8 cellular contexts compared by ENCODE assay signal in the genomic region with DNA sequence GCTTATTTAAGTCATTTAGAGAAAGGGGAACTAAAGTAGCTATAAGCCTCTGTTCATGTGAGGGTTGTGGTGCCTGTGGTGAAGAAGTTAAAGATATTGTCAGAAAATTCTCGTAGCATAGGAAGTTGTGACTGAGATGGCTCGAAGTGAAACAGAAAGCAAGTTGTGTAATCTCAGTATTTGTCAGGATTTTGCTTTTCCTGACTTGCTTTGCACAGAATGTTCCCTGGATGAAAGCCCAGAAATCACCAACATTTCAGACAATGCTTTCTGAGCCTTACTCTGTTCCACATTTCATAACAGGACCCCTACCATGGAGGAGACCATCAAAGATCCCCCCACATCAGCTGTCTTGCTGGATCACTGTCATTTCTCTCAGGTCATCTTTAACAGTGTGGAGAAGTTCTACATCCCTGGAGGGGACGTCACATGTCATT. TPM values are rescaled to one million over a fixed set of nuclear protein-coding genes. Genes with fewer than 3 reads are reported as not detected.
DNase-seq lines count a peak whose midpoint lies in the region; ATAC-seq lines count a peak whose summit lies in the region.

No MANE protein-coding gene starts in this region.

- no peaks in the 10 kb centered on the region for H3K27me3 Mint-ChIP-seq in stimulated activated naive B cell treated with anti-CD40 and anti-IgM and Interleukin-4, amounts not matched to agents 10 μg/mL and 1 μg/mL and 100 μg/mL, for 72 hours

- DNase-seq in G401 (ENCODE audit: low spot score) (peak; percentile 40), KG1 (lab: John Stamatoyannopoulos, UW) (peak; percentile 44), adipocyte (ENCODE audit: low read depth) (peak; percentile 95), hepatic stellate cell (ENCODE audit: low spot score) (peak; percentile 41), NCI-H187 treated with DMSO at 0.1 percent for 48 hours (lab: John Stamatoyannopoulos, UW) (no peak), NCI-H2171 (lab: John Stamatoyannopoulos, UW) (no peak)
- DNase-seq in stimulated activated naive B cell treated with anti-CD40 and anti-IgM and Interleukin-4, amounts not matched to agents 10 μg/mL and 1 μg/mL and 100 μg/mL, for 72 hours: peak; percentile 26

- H3K27ac Mint-ChIP-seq in stimulated activated naive B cell treated with anti-CD40 and anti-IgM and Interleukin-4, amounts not matched to agents 10 μg/mL and 1 μg/mL and 100 μg/mL, for 72 hours: peak overlapping the region; percentile 59

- in situ Hi-C loops in G401 (cut with HindIII; ENCODE audit: low sequenced_read_pairs): no loop called here

- no peaks in the 10 kb centered on the region for H3K9me3 ChIP-seq in adipocyte (ENCODE audit: control insufficient read depth, low read length)

- H3K4me1 ChIP-seq in adipocyte (ENCODE audit: control insufficient read depth, insufficient read depth, low read length): peaks cover 42% of the 10 kb centered on the region

- no peaks in the 10 kb centered on the region for H3K9me3 Mint-ChIP-seq in stimulated activated naive B cell treated with anti-CD40 and anti-IgM and Interleukin-4, amounts not matched to agents 10 μg/mL and 1 μg/mL and 100 μg/mL, for 72 hours

- peaks cover 36% of the 10 kb centered on the region for H3K36me3 ChIP-seq in adipocyte (ENCODE audit: control insufficient read depth, insufficient read depth, low read length, severe bottlenecking)

- H3K9ac ChIP-seq in adipocyte (ENCODE audit: low read length): peak overlapping the region; percentile 94

- peak overlapping the region; percentile 79 for H3K4me3 ChIP-seq in adipocyte (ENCODE audit: low read length)

- H3K27me3 ChIP-seq in adipocyte (replicated peaks; ENCODE audit: control insufficient read depth, insufficient read depth, low read length): no peaks in the 10 kb centered on the region

- peak; percentile 74 for ATAC-seq in GM21423 (IDR thresholded peaks at IDR 0.05; ENCODE audit: unreplicated experiment)
- peak; percentile 99 for ATAC-seq in stimulated activated naive B cell treated with anti-CD40 and anti-IgM and Interleukin-4, amounts not matched to agents 10 μg/mL and 1 μg/mL and 100 μg/mL, for 72 hours (replicated peaks)

- H3K4me1 Mint-ChIP-seq in stimulated activated naive B cell treated with anti-CD40 and anti-IgM and Interleukin-4, amounts not matched to agents 10 μg/mL and 1 μg/mL and 100 μg/mL, for 72 hours: peaks cover 24 to 57% of the 10 kb centered on the region in 2 donors

- peak overlapping the region; percentile 68 to 74 for H3K4me3 Mint-ChIP-seq in stimulated activated naive B cell treated with anti-CD40 and anti-IgM and Interleukin-4, amounts not matched to agents 10 μg/mL and 1 μg/mL and 100 μg/mL, for 72 hours

- H3K36me3 Mint-ChIP-seq in stimulated activated naive B cell treated with anti-CD40 and anti-IgM and Interleukin-4, amounts not matched to agents 10 μg/mL and 1 μg/mL and 100 μg/mL, for 72 hours: peaks cover 9 to 12% of the 10 kb centered on the region in 2 donors

RNA-seq across cellular contexts. Expression of gene CALCOCO2, which starts 10.6 kb away (rescaled TPM):
- 37.8 and 66.1 TPM in 2 replicates for total RNA-seq in G401 (2014; rRNA removed; shearing (Covaris generic))

RNA-seq across cellular contexts. Expression of gene TTLL6, which starts 24.4 kb away (rescaled TPM):
- 6.9 and 9.4 TPM in 2 replicates for total RNA-seq in G401 (2014; rRNA removed; shearing (Covaris generic))

RNA-seq across cellular contexts. Expression of gene ATP5MC1, which starts 51.2 kb away (rescaled TPM):
- 62.0 and 83.3 TPM in 2 replicates for total RNA-seq in G401 (2014; rRNA removed; shearing (Covaris generic))

Comparison
In these comparisons a context has a peak if more than half of its experiments do, and no peak if none do; other contexts are left out.
1. DNase-seq: peak in G401 (single experiment), KG1 (single experiment), adipocyte (single experiment), hepatic stellate cell (single experiment) and stimulated activated naive B cell treated with anti-CD40 and anti-IgM and Interleukin-4, amounts not matched to agents 10 μg/mL and 1 μg/mL and 100 μg/mL, for 72 hours (single experiment); none in NCI-H187 treated with DMSO at 0.1 percent for 48 hours (single experiment) and NCI-H2171 (single experiment).